ENCODE assay signal across 20 cellular contexts in genomic region chr1:162284206-162284955, GRCh38.
A peak's percentile ranks its signal among the peaks of the same experiment; 100 is the strongest.
DNase-seq lines count a peak whose midpoint lies in the region; ATAC-seq and TF ChIP-seq lines count a peak whose summit lies in the region.
"Had no signal": no experiment of that assay in that cellular context is flagged by ENCODE, and none has a peak within 500 bp of the region (broad histone marks: within the 10 kb centered on the region; RNA-seq: fewer than 3 reads in every experiment).

No MANE protein-coding gene starts in this region.

- H3K9me2 ChIP-seq in PC-3 (replicated peaks; ENCODE audit: low read length): no peaks in the 10 kb centered on the region

- intact Hi-C loops in PC-3 (cut with micrococcal nuclease): loop anchor here (2.0 kb wide), 1 partner anchor 108 kb away; no protein-coding TSS in a partner anchor

- H3K36me3 ChIP-seq in PC-3 (ENCODE audit: low read depth, low read length) (no peaks in the 10 kb centered on the region), mucosa of stomach (ENCODE audit: control insufficient read depth, insufficient read depth, low read length) (no peaks in the 10 kb centered on the region), HAP-1 (replicated peaks) (no peaks in the 10 kb centered on the region)
- H3K36me3 ChIP-seq: brain microvascular endothelial cell, Peyer's patch had no signal

- H3K4me3 ChIP-seq in PC-3 (ENCODE audit: low read length): peak overlapping the region; percentile 20; the same call in 1 of the 2 replicates
- no peak overlapping the region for H3K4me3 ChIP-seq in choroid plexus epithelial cell (ENCODE audit: low read depth, low read length)
- no peak overlapping the region for H3K4me3 ChIP-seq in mucosa of stomach (ENCODE audit: low read length)
- H3K4me3 ChIP-seq in HAP-1: no peak overlapping the region
- H3K4me3 ChIP-seq: dorsolateral prefrontal cortex, Peyer's patch, psoas muscle, smooth muscle cell had no signal

- H3K9ac ChIP-seq in PC-3 (ENCODE audit: low read length): no peak overlapping the region
- H3K9ac ChIP-seq in mucosa of stomach (ENCODE audit: low read length): peak overlapping the region; percentile 49

- TF ChIP-seq CTCF in PC-3 (conservative IDR thresholded peaks at IDR 0.05; ENCODE audit: low read depth, low read length) (no peak), choroid plexus epithelial cell (conservative IDR thresholded peaks at IDR 0.05; ENCODE audit: low read depth, low read length) (no peak)

- peak; percentile 35 for DNase-seq in DMS79 treated with DMSO at 0.1 percent for 48 hours (lab: John Stamatoyannopoulos, UW)
- DNase-seq in DMS79 (lab: John Stamatoyannopoulos, UW): no peak
- no peak for DNase-seq in PC-3
- peak; percentile 55 for DNase-seq in choroid plexus epithelial cell (ENCODE audit: low read depth)
- DNase-seq in HAP-1 (ENCODE audit: low spot score in 2 of 2): no peak
- no peak for DNase-seq in COLO829 (ENCODE audit: low spot score)
- DNase-seq: activated CD4-positive, alpha-beta T cell treated with anti-CD3 and anti-CD28 coated beads for 1 hour; activated T-cell treated with anti-CD3 and anti-CD28 coated beads, Interleukin-2, amount 50 U/mL, for 72 hours; brain microvascular endothelial cell; NCI-H1436; psoas muscle; stimulated activated CD4-positive, alpha-beta T cell treated with anti-CD3 and anti-CD28 coated beads, Interleukin-4, amount 100 ng/mL, for 4 hours; T-helper 9 cell had no signal

- H3K27me3 ChIP-seq in PC-3 (ENCODE audit: low read length): no peaks in the 10 kb centered on the region
- no peaks in the 10 kb centered on the region for H3K27me3 ChIP-seq in mucosa of stomach (ENCODE audit: control insufficient read depth, insufficient read depth, low read length)
- H3K27me3 ChIP-seq in HAP-1 (ENCODE audit: low read depth): no peaks in the 10 kb centered on the region
- H3K27me3 ChIP-seq: brain microvascular endothelial cell, dorsolateral prefrontal cortex, Peyer's patch had no signal

- H3K9me3 ChIP-seq in PC-3 (ENCODE audit: low read length) (no peaks in the 10 kb centered on the region), mucosa of stomach (ENCODE audit: control insufficient read depth, low read length) (no peaks in the 10 kb centered on the region), HAP-1 (no peaks in the 10 kb centered on the region)
- H3K9me3 ChIP-seq: Caco-2, Peyer's patch, psoas muscle had no signal

- no TSS peak for BruUV-seq in PC-3 (replicated peaks; lab: Mats Ljungman, UMichigan)

- no peaks in the 10 kb centered on the region for H3K79me2 ChIP-seq in PC-3 (ENCODE audit: low read length)

- H4K20me1 ChIP-seq in PC-3 (ENCODE audit: low read length): no peaks in the 10 kb centered on the region

- in situ Hi-C loops in HAP-1 (cut with MboI; ENCODE audit: low sequenced_read_pairs): no loop called here

- POLR2A ChIA-PET in PC-3 (lab: Charles Lee; ENCODE audit: unreplicated experiment): no interaction called here

- peaks cover 3% of the 10 kb centered on the region for H3F3A ChIP-seq in PC-3 (ENCODE audit: low read length, unreplicated experiment)

- peaks cover 20% of the 10 kb centered on the region for H3K4me1 ChIP-seq in PC-3 (ENCODE audit: insufficient read depth, low read length)
- peaks cover 35% of the 10 kb centered on the region for H3K4me1 ChIP-seq in mucosa of stomach (ENCODE audit: control insufficient read depth, insufficient read depth, low read length)
- no peaks in the 10 kb centered on the region for H3K4me1 ChIP-seq in HAP-1
- H3K4me1 ChIP-seq: Caco-2 had no signal

- 0 out of 2 replicates have a peak overlapping the region, but pooled peaks have one; percentile 3 for H3K27ac ChIP-seq in PC-3 (ENCODE audit: low read length)
- H3K27ac ChIP-seq: 22Rv1, brain microvascular endothelial cell, psoas muscle had no signal

- H3K4me2 ChIP-seq in PC-3 (ENCODE audit: low read length): peak overlapping the region; percentile 64
- H3K4me2 ChIP-seq: smooth muscle cell had no signal

- no peak overlapping the region for H2AFZ ChIP-seq in PC-3 (ENCODE audit: low read length)

- CTCF ChIA-PET in PC-3 (lab: Charles Lee): no interaction called here

- ATAC-seq in PC-3 (no peak; the same call in 1 of the 2 replicates), GM18861 (IDR thresholded peaks at IDR 0.05; ENCODE audit: unreplicated experiment) (no peak)
- ATAC-seq: activated T-cell treated with anti-CD3 and anti-CD28 coated beads, Interleukin-2, amount 50 U/mL, for 72 hours; psoas muscle had no signal

Comparison
In these comparisons a context has a peak if more than half of its experiments do, and no peak if none do; other contexts are left out.
1. DNase-seq: peak in DMS79 treated with DMSO at 0.1 percent for 48 hours (single experiment) and choroid plexus epithelial cell (single experiment); none in DMS79 (single experiment), PC-3 (single experiment), HAP-1 (0 of 2) and COLO829 (single experiment).